ENCODE assay signal across 8 cellular contexts in the genomic region with DNA sequence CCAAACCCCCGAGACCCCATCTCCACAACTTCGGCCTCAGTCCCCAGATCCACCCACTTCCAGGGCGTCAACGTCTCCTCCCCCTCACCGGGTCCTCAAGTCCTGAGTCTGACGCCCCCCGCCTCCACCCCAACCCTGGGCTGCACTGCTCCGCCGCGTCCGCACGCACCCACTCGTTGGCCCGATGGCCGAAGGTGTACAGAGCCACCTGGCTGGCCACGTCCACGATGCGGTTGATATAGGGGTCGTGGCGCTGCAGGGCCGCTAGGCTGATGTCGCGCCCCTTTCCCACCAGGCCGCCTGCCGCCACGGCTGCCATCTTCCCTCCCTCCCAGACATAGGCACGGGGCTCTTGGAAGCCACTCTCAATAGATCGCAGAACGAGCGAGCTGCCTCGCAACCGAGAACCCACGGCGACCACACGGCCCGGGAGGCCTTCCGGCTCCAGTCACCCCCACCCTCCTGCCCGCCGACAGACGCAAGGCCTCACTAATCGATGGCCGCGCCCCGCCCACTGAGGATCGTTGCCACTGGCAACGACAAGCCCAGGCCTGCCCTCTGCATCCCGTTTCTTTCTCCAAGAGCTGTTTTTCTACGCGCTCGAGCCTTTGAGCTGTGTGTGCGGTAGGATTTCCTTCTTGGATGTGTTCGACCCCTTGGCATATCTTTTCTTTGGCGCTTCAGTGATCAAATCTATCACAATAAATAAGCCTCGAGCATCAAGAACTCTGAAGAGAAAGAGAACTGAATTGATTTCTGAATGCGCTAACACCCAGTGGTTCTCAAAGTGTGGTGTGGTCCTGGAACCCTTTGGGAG. TPM values are rescaled to one million over a fixed set of nuclear protein-coding genes. Genes with fewer than 3 reads are reported as not detected.
DNase-seq lines count a peak whose midpoint lies in the region; ATAC-seq and TF ChIP-seq lines count a peak whose summit lies in the region.

TSS of gene DCP1B (minus strand) at position 345 of the 817 bp plus-strand sequence. CDS start at position 319, 26 bp downstream.

- DNase-seq in EL (peak; percentile 96), GOT3 (lab: John Stamatoyannopoulos, UW) (peak; percentile 83), LoVo (ENCODE audit: low spot score) (peak; percentile 98), fibroblast of peridontal ligament (ENCODE audit: extremely low read depth) (peak; percentile 96), natural killer cell (peak; percentile 86)
- DNase-seq in activated T-helper 9 cell treated with anti-CD3 and anti-CD28 coated beads, Interleukin-2, amount 50 U/mL, for 16 hours (ENCODE audit: low read depth), result peak; percentile 92
- DNase-seq in stimulated activated naive CD4-positive, alpha-beta T cell treated with Interleukin-2 at 50 U/mL for 16 hours (lab: John Stamatoyannopoulos, UW), result peak; percentile 94

- peak; percentile 96 for TF ChIP-seq POLR2A in Raji (IDR thresholded peaks at IDR 0.05; ENCODE audit: insufficient read depth, low read depth, low read length)

- intact Hi-C loops in natural killer cell (cut with micrococcal nuclease), result no loop called here

- H3K4me3 Mint-ChIP-seq in natural killer cell, result peak within 1 kb of the TSS; percentile 99

- ATAC-seq in natural killer cell, result peak; percentile 97 to 100 (median 99)

- H3K27me3 Mint-ChIP-seq in natural killer cell (ENCODE audit: low read depth in 2 of 2), result peaks cover 0 to 6% of the 10 kb centered on the region in 2 donors

- H3K27ac Mint-ChIP-seq in natural killer cell, result peak within 1 kb of the TSS; percentile 96 to 99

- H3K9me3 Mint-ChIP-seq in natural killer cell, result no peaks in the 10 kb centered on the region

- H3K36me3 Mint-ChIP-seq in natural killer cell, result no peaks in the 10 kb centered on the region

- H3K4me1 Mint-ChIP-seq in natural killer cell, result peaks cover 31 to 33% of the 10 kb centered on the region in 2 donors

- no peak for TF ChIP-seq CTCF in natural killer cell (IDR thresholded peaks at IDR 0.05)

RNA-seq across cellular contexts. Expression of gene DCP1B, which starts in this region (rescaled TPM):
- total RNA-seq in natural killer cell, result 1 to 10 TPM; 4.7 to 8.5 (median 7.5) TPM

Comparison
In these comparisons a context has a peak if more than half of its experiments do, and no peak if none do; other contexts are left out.
1. Peak in every context shown above with its lines: DNase-seq and ATAC-seq.